ENCODE assay signal across 31 cellular contexts in genomic region chr14:65190312-65190711, GRCh38.
"Had no signal": no experiment of that assay in that cellular context is flagged by ENCODE, and none has a peak within 500 bp of the region (broad histone marks: within the 10 kb centered on the region; RNA-seq: fewer than 3 reads in every experiment).

No MANE protein-coding gene starts in this region.

- H3K36me3 ChIP-seq: ascending aorta, breast epithelium, cardiac muscle cell had no signal

- H3K9me3 ChIP-seq: ascending aorta, breast epithelium had no signal

- H3K4me3 ChIP-seq: ascending aorta, breast epithelium, cardiac muscle cell, coronary artery, dorsolateral prefrontal cortex had no signal

- H3K4me1 ChIP-seq: ascending aorta, breast epithelium had no signal

- DNase-seq: activated CD4-positive, alpha-beta memory T cell treated with anti-CD3 and anti-CD28 coated beads, Interleukin-2, amount 10 ng/mL, durations not matched to agents 7 days and 5 days; activated CD4-positive, alpha-beta T cell treated with anti-CD3 and anti-CD28 coated beads for 1 hour; activated CD4-positive, alpha-beta T cell treated with anti-CD3 and anti-CD28 coated beads for 4 hours; activated CD4-positive, alpha-beta T cell treated with anti-CD3 and anti-CD28 coated beads, Interleukin-2, amount 10 ng/mL, durations not matched to agents 7 days and 5 days; activated CD4-positive, alpha-beta T cell treated with anti-CD3 and anti-CD28 coated beads, Interleukin-2, amount 50 U/mL, for 4 hours; activated CD8-positive, alpha-beta memory T cell treated with anti-CD3 and anti-CD28 coated beads, Interleukin-2, amount 50 U/mL, for 48 hours; activated gamma-delta T cell; activated naive CD4-positive, alpha-beta T cell; activated naive CD4-positive, alpha-beta T cell treated with anti-CD3 and anti-CD28 coated beads, Interleukin-2, amount 10 ng/mL, durations not matched to agents 7 days and 5 days; activated naive CD8-positive, alpha-beta T cell treated with anti-CD3 and anti-CD28 coated beads, Interleukin-2, amount 10 ng/mL, durations not matched to agents 7 days and 5 days; activated T-cell treated with anti-CD3 and anti-CD28 coated beads for 4 hours; activated T-cell treated with anti-CD3 and anti-CD28 coated beads, Interleukin-2, amount 50 U/mL, for 24 hours; activated T-cell treated with anti-CD3 and anti-CD28 coated beads, Interleukin-2, amount 50 U/mL, for 72 hours; dorsolateral prefrontal cortex; effector memory CD4-positive, alpha-beta T cell; endodermal cell; foreskin fibroblast; T-helper 2 cell had no signal

- ATAC-seq: activated naive CD4-positive, alpha-beta T cell treated with anti-CD3 and anti-CD28 coated beads, Interleukin-2, amount 50 U/mL, for 72 hours; activated T-cell treated with anti-CD3 and anti-CD28 coated beads, Interleukin-2, amount 50 U/mL, for 72 hours; esophagus mucosa; WTC11 had no signal

- H3K9me3 Mint-ChIP-seq: activated CD4-positive, alpha-beta memory T cell treated with anti-CD3 and anti-CD28 coated beads, Interleukin-2, amount 10 ng/mL, durations not matched to agents 7 days and 5 days; activated CD4-positive, alpha-beta T cell treated with anti-CD3 and anti-CD28 coated beads, Interleukin-2, amount 10 ng/mL, durations not matched to agents 7 days and 5 days; activated naive CD4-positive, alpha-beta T cell treated with anti-CD3 and anti-CD28 coated beads, Interleukin-2, amount 10 ng/mL, durations not matched to agents 7 days and 5 days; activated naive CD4-positive, alpha-beta T cell treated with anti-CD3 and anti-CD28 coated beads, Interleukin-2, amount 50 U/mL, for 72 hours; activated T-cell treated with anti-CD3 and anti-CD28 coated beads, Interleukin-2, amount 50 U/mL, for 24 hours; activated T-cell treated with anti-CD3 and anti-CD28 coated beads, Interleukin-2, amount 50 U/mL, for 72 hours; brain; central memory CD8-positive, alpha-beta T cell; dendritic cell treated with granulocyte-macrophage colony-stimulating factor and Interleukin-4, amounts not matched to agents 40 ng/mL and 50 ng/mL, for 4 days; endodermal cell; WTC11 had no signal

- H3K27ac ChIP-seq: ascending aorta, breast epithelium, cardiac muscle cell, coronary artery, dorsolateral prefrontal cortex, VCaP had no signal

- H3K4me3 Mint-ChIP-seq: activated CD4-positive, alpha-beta memory T cell treated with anti-CD3 and anti-CD28 coated beads, Interleukin-2, amount 10 ng/mL, durations not matched to agents 7 days and 5 days; activated CD4-positive, alpha-beta T cell treated with anti-CD3 and anti-CD28 coated beads, Interleukin-2, amount 10 ng/mL, durations not matched to agents 7 days and 5 days; activated naive CD4-positive, alpha-beta T cell treated with anti-CD3 and anti-CD28 coated beads, Interleukin-2, amount 10 ng/mL, durations not matched to agents 7 days and 5 days; activated naive CD8-positive, alpha-beta T cell treated with anti-CD3 and anti-CD28 coated beads, Interleukin-2, amount 10 ng/mL, durations not matched to agents 7 days and 5 days; activated T-cell treated with anti-CD3 and anti-CD28 coated beads, Interleukin-2, amount 50 U/mL, for 24 hours; activated T-cell treated with anti-CD3 and anti-CD28 coated beads, Interleukin-2, amount 50 U/mL, for 72 hours; brain; central memory CD8-positive, alpha-beta T cell; dendritic cell treated with granulocyte-macrophage colony-stimulating factor and Interleukin-4, amounts not matched to agents 40 ng/mL and 50 ng/mL, for 4 days; endodermal cell; WTC11 had no signal

- H3K36me3 Mint-ChIP-seq: activated naive CD4-positive, alpha-beta T cell treated with anti-CD3 and anti-CD28 coated beads, Interleukin-2, amount 10 ng/mL, durations not matched to agents 7 days and 5 days; activated naive CD4-positive, alpha-beta T cell treated with anti-CD3 and anti-CD28 coated beads, Interleukin-2, amount 50 U/mL, for 72 hours; brain; WTC11 had no signal

- FAIRE-seq: frontal cortex, TTC549 had no signal

- H3K27me3 ChIP-seq: ascending aorta, breast epithelium, cardiac muscle cell had no signal

- H3K27me3 Mint-ChIP-seq: brain had no signal

- H3K27ac Mint-ChIP-seq: activated CD4-positive, alpha-beta memory T cell treated with anti-CD3 and anti-CD28 coated beads, Interleukin-2, amount 10 ng/mL, durations not matched to agents 7 days and 5 days; activated CD4-positive, alpha-beta T cell treated with anti-CD3 and anti-CD28 coated beads, Interleukin-2, amount 10 ng/mL, durations not matched to agents 7 days and 5 days; activated naive CD4-positive, alpha-beta T cell treated with anti-CD3 and anti-CD28 coated beads, Interleukin-2, amount 10 ng/mL, durations not matched to agents 7 days and 5 days; activated naive CD4-positive, alpha-beta T cell treated with anti-CD3 and anti-CD28 coated beads, Interleukin-2, amount 50 U/mL, for 72 hours; activated naive CD8-positive, alpha-beta T cell treated with anti-CD3 and anti-CD28 coated beads, Interleukin-2, amount 10 ng/mL, durations not matched to agents 7 days and 5 days; activated T-cell treated with anti-CD3 and anti-CD28 coated beads, Interleukin-2, amount 50 U/mL, for 24 hours; activated T-cell treated with anti-CD3 and anti-CD28 coated beads, Interleukin-2, amount 50 U/mL, for 72 hours; brain; dendritic cell treated with granulocyte-macrophage colony-stimulating factor and Interleukin-4, amounts not matched to agents 40 ng/mL and 50 ng/mL, for 4 days; endodermal cell; WTC11 had no signal

- H3K4me1 Mint-ChIP-seq: activated naive CD4-positive, alpha-beta T cell treated with anti-CD3 and anti-CD28 coated beads, Interleukin-2, amount 10 ng/mL, durations not matched to agents 7 days and 5 days; central memory CD8-positive, alpha-beta T cell had no signal
